In genomic region chr17:79630821-79631639, GRCh38 we compare ENCODE assay signal across 2 cellular contexts.
TF ChIP-seq lines count a peak whose summit lies in the region.

No MANE protein-coding gene starts in this region.

TF ChIP-seq in WTC11, 78 proteins besides CTCF, POLR2A, EP300 and RAD21:
- TF ChIP-seq JUN (CRISPR knock-in tag; IDR thresholded peaks at IDR 0.05) (no peak), PREB (CRISPR knock-in tag; IDR thresholded peaks at IDR 0.05; ENCODE audit: borderline replicate concordance) (no peak), FOXJ3 (CRISPR knock-in tag; IDR thresholded peaks at IDR 0.05; ENCODE audit: borderline replicate concordance) (no peak), OVOL2 (CRISPR knock-in tag; IDR thresholded peaks at IDR 0.05; ENCODE audit: borderline replicate concordance) (no peak), SOX15 (CRISPR knock-in tag; IDR thresholded peaks at IDR 0.05) (no peak), CBFB (CRISPR knock-in tag; IDR thresholded peaks at IDR 0.05; ENCODE audit: low read depth) (no peak), E2F4 (CRISPR knock-in tag; IDR thresholded peaks at IDR 0.05; ENCODE audit: borderline replicate concordance, low read depth) (no peak), ATF6 (CRISPR knock-in tag; IDR thresholded peaks at IDR 0.05) (no peak), NR1H2 (CRISPR knock-in tag; IDR thresholded peaks at IDR 0.05) (no peak), ZNF121 (CRISPR knock-in tag; IDR thresholded peaks at IDR 0.05) (no peak)

TF ChIP-seq in HepG2, 621 proteins besides CTCF, POLR2A, EP300 and RAD21:
- TF ChIP-seq ZNF251 (CRISPR knock-in tag; IDR thresholded peaks at IDR 0.05) (no peak), MNT (IDR thresholded peaks at IDR 0.05) (peak; percentile 74), ZNF790 (CRISPR knock-in tag; IDR thresholded peaks at IDR 0.05; ENCODE audit: borderline replicate concordance) (no peak)
